ENCODE assay signal across 11 cellular contexts in the genomic region with DNA sequence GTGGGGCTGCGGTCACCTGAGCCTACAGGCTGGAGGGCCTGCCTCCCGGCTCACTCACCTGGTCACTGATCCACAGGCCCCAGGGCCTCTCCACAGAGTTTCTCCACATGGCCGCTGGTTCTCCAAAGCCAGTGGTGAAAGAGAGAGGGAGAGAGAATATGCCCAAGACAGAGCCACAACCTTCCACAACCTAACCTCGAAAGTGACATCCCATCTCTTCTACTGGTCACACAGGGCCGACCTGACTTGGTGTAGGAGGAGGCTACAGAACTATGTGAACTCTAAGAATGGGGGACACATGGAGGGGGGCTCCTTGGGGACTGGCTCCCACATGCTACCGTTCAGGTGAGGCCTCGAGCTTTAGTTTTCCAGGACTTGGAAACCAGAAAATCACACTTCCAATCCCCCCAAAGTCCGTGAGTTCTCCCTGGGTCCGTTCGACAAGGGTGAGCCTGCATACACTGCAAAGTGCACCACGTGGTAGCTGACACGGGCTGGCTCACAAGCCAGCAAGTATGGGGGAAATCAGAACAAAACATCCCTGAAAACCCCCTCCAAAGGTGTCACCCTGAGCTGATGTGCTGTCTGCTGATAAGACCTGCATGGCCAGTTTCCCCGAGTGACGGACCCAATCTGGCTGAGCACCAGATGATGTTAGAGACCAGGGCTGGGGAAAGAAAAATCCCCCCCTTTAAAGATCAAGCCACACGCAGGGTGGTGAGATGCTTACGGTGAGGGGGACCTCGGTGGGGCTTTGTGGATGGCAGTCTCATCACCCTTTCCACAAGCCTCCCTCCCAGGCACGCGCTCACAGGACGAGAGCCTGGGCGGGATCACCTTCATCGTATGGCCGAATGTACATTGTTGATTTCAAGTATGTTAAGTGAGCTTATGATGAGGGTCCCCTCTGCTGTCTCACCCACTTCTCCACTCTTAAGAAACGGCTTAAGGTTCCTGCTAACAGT. TPM values are rescaled to one million over a fixed set of nuclear protein-coding genes. Genes with fewer than 3 reads are reported as not detected.
DNase-seq lines count a peak whose midpoint lies in the region; ATAC-seq, FAIRE-seq and TF ChIP-seq lines count a peak whose summit lies in the region.
"Had no signal": no experiment of that assay in that cellular context is flagged by ENCODE, and none has a peak within 500 bp of the region (broad histone marks: within the 10 kb centered on the region; RNA-seq: fewer than 3 reads in every experiment).

No MANE protein-coding gene starts in this region.

- H3K4me3 ChIP-seq in SJCRH30: no peak overlapping the region
- H3K4me3 ChIP-seq in ascending aorta: no peak overlapping the region
- H3K4me3 ChIP-seq: body of pancreas, SK-N-MC had no signal

- FAIRE-seq in GM12892 (lab: Jason Lieb, UNC): peak; percentile 30

- DNase-seq in GM12892 (ENCODE audit: insufficient read length) (no peak), erythroblast (lab: John Stamatoyannopoulos, UW) (peak; percentile 47 to 78), DMS 273 treated with DMSO at 0.1 percent for 48 hours (lab: John Stamatoyannopoulos, UW) (no peak), SJCRH30 (no peak), ascending aorta (ENCODE audit: low spot score in 2 of 2) (no peak)
- DNase-seq in activated CD8-positive, alpha-beta memory T cell treated with anti-CD3 and anti-CD28 coated beads for 48 hours (ENCODE audit: low read depth in 2 of 3, low spot score in 2 of 3): peak in 2 of 3 experiments; percentile 20 to 33
- peak; percentile 2 to 9 for DNase-seq in stimulated activated CD4-positive, alpha-beta T cell treated with anti-CD3 and anti-CD28 coated beads, Interleukin-4, amount 100 ng/mL, for 48 hours (ENCODE audit: low read depth in 2 of 2)
- DNase-seq: body of pancreas, glutamatergic neuron had no signal

- TF ChIP-seq POLR2A in GM12892 (IDR thresholded peaks at IDR 0.05; ENCODE audit: low read depth, low read length): no peak
- TF ChIP-seq POLR2A in erythroblast (IDR thresholded peaks at IDR 0.05; ENCODE audit: low read length): no peak

- intact Hi-C loops in ascending aorta (cut with DNase I): no loop called here

- H3K27ac ChIP-seq in SJCRH30: no peak overlapping the region
- no peak overlapping the region for H3K27ac ChIP-seq in ascending aorta
- H3K27ac ChIP-seq: body of pancreas, SK-N-MC had no signal

- H3K4me1 ChIP-seq in SJCRH30 (0 out of 2 replicates have a peak, but pooled peaks cover 4% of the 10 kb centered on the region), ascending aorta (peaks cover 0 to 3% of the 10 kb centered on the region in 2 donors)

- no peak for TF ChIP-seq CTCF in ascending aorta (IDR thresholded peaks at IDR 0.05)

- no peaks in the 10 kb centered on the region for H3K9me3 ChIP-seq in SJCRH30 (replicated peaks)
- no peaks in the 10 kb centered on the region for H3K9me3 ChIP-seq in ascending aorta
- H3K9me3 ChIP-seq: body of pancreas had no signal

- H3K36me3 ChIP-seq in SJCRH30: no peaks in the 10 kb centered on the region
- no peaks in the 10 kb centered on the region for H3K36me3 ChIP-seq in ascending aorta

- no peak for ATAC-seq in GM19452 (IDR thresholded peaks at IDR 0.05; ENCODE audit: unreplicated experiment)
- ATAC-seq: body of pancreas had no signal

- H3K27me3 ChIP-seq in SJCRH30: peaks cover 11% of the 10 kb centered on the region; the same call in 1 of the 2 replicates
- no peaks in the 10 kb centered on the region for H3K27me3 ChIP-seq in ascending aorta
- H3K27me3 ChIP-seq: body of pancreas had no signal

RNA-seq across cellular contexts. Expression of a gene that starts 54.2 kb away (rescaled TPM):
- 9.5 TPM for polyA plus RNA-seq in GM12892 (2012; ENCODE audit: missing spikeins)
- total RNA-seq in SJCRH30 (2014; rRNA removed; shearing (Covaris generic)): 41.3 and 49.4 TPM in 2 replicates
- 56.9 TPM for total RNA-seq in ascending aorta

Comparison
In these comparisons a context has a peak if more than half of its experiments do, and no peak if none do; other contexts are left out.
1. DNase-seq: peak in activated CD8-positive, alpha-beta memory T cell treated with anti-CD3 and anti-CD28 coated beads for 48 hours (2 of 3), erythroblast (2 of 2) and stimulated activated CD4-positive, alpha-beta T cell treated with anti-CD3 and anti-CD28 coated beads, Interleukin-4, amount 100 ng/mL, for 48 hours (2 of 2); none in GM12892 (single experiment), DMS 273 treated with DMSO at 0.1 percent for 48 hours (single experiment), SJCRH30 (0 of 2) and ascending aorta (0 of 2).